In genomic region chr1:38614861-38615260, GRCh38 we compare ENCODE assay signal across 24 cellular contexts.
"Had no signal": no experiment of that assay in that cellular context is flagged by ENCODE, and none has a peak within 500 bp of the region (broad histone marks: within the 10 kb centered on the region; RNA-seq: fewer than 3 reads in every experiment).

No MANE protein-coding gene starts in this region.

- DNase-seq: activated CD4-positive, alpha-beta T cell treated with anti-CD3 and anti-CD28 coated beads for 36 hours; activated CD4-positive, alpha-beta T cell treated with anti-CD3 and anti-CD28 coated beads, Interleukin-2, amount 50 U/mL, for 4 hours; activated CD8-positive, alpha-beta memory T cell treated with anti-CD3 and anti-CD28 coated beads for 24 hours; activated CD8-positive, alpha-beta memory T cell treated with anti-CD3 and anti-CD28 coated beads, Interleukin-2, amount 50 U/mL, for 4 hours; activated naive CD8-positive, alpha-beta T cell treated with anti-CD3 and anti-CD28 coated beads for 36 hours; activated T-cell treated with anti-CD3 and anti-CD28 coated beads, Interleukin-2, amount 50 U/mL, for 24 hours; foreskin fibroblast; kidney; naive thymus-derived CD8-positive, alpha-beta T cell; pancreas; psoas muscle; small intestine; stimulated activated CD4-positive, alpha-beta T cell treated with anti-CD3 and anti-CD28 coated beads, Interleukin-2, amount 100 ng/mL, for 24 hours; stimulated activated naive CD8-positive, alpha-beta T cell treated with anti-CD3 and anti-CD28 coated beads, Interleukin-15, amount 100 ng/mL, for 72 hours; T-helper 1 cell; tibial artery had no signal

- H3K4me1 ChIP-seq: breast epithelium, pancreas, psoas muscle, tibial artery had no signal

- H3K4me3 Mint-ChIP-seq: activated CD4-positive, alpha-beta T cell treated with anti-CD3 and anti-CD28 coated beads for 36 hours; activated naive CD8-positive, alpha-beta T cell treated with anti-CD3 and anti-CD28 coated beads for 36 hours; activated T-cell treated with anti-CD3 and anti-CD28 coated beads, Interleukin-2, amount 50 U/mL, for 24 hours; activated T-helper 17 cell treated with anti-CD3 and anti-CD28 coated beads, Interleukin-2, amount 50 U/mL, for 72 hours; mesothelial cell of epicardium; naive thymus-derived CD8-positive, alpha-beta T cell; stimulated activated effector memory CD8-positive, alpha-beta T cell treated with anti-CD3 and anti-CD28 coated beads, Interleukin-12 subunit alpha, Interleukin-12 subunit beta, amount 100 ng/mL, for 72 hours; stimulated activated naive CD8-positive, alpha-beta T cell treated with anti-CD3 and anti-CD28 coated beads, Interleukin-15, amount 100 ng/mL, for 72 hours had no signal

- H3K27ac Mint-ChIP-seq: activated CD4-positive, alpha-beta T cell treated with anti-CD3 and anti-CD28 coated beads for 36 hours; activated naive CD8-positive, alpha-beta T cell treated with anti-CD3 and anti-CD28 coated beads for 36 hours; activated T-cell treated with anti-CD3 and anti-CD28 coated beads, Interleukin-2, amount 50 U/mL, for 24 hours; activated T-helper 17 cell treated with anti-CD3 and anti-CD28 coated beads, Interleukin-2, amount 50 U/mL, for 72 hours; mesothelial cell of epicardium; naive thymus-derived CD8-positive, alpha-beta T cell; stimulated activated effector memory CD8-positive, alpha-beta T cell treated with anti-CD3 and anti-CD28 coated beads, Interleukin-12 subunit alpha, Interleukin-12 subunit beta, amount 100 ng/mL, for 72 hours; stimulated activated naive CD8-positive, alpha-beta T cell treated with anti-CD3 and anti-CD28 coated beads, Interleukin-15, amount 100 ng/mL, for 72 hours had no signal

- H3K4me3 ChIP-seq: breast epithelium, coronary artery, pancreas, psoas muscle, tibial artery had no signal

- H3K36me3 Mint-ChIP-seq: activated naive CD8-positive, alpha-beta T cell treated with anti-CD3 and anti-CD28 coated beads for 36 hours; mesothelial cell of epicardium; stimulated activated effector memory CD8-positive, alpha-beta T cell treated with anti-CD3 and anti-CD28 coated beads, Interleukin-12 subunit alpha, Interleukin-12 subunit beta, amount 100 ng/mL, for 72 hours had no signal

- H3K9me3 Mint-ChIP-seq: activated T-helper 17 cell treated with anti-CD3 and anti-CD28 coated beads, Interleukin-2, amount 50 U/mL, for 72 hours had no signal

- H3K9me3 ChIP-seq: breast epithelium, neutrophil, pancreas, psoas muscle had no signal

- H3K36me3 ChIP-seq: breast epithelium, neutrophil, pancreas, tibial artery had no signal

- H3K4me1 Mint-ChIP-seq: activated CD4-positive, alpha-beta T cell treated with anti-CD3 and anti-CD28 coated beads for 36 hours; activated naive CD8-positive, alpha-beta T cell treated with anti-CD3 and anti-CD28 coated beads for 36 hours; activated T-helper 17 cell treated with anti-CD3 and anti-CD28 coated beads, Interleukin-2, amount 50 U/mL, for 72 hours; mesothelial cell of epicardium; naive thymus-derived CD8-positive, alpha-beta T cell; stimulated activated effector memory CD8-positive, alpha-beta T cell treated with anti-CD3 and anti-CD28 coated beads, Interleukin-12 subunit alpha, Interleukin-12 subunit beta, amount 100 ng/mL, for 72 hours; stimulated activated naive CD8-positive, alpha-beta T cell treated with anti-CD3 and anti-CD28 coated beads, Interleukin-15, amount 100 ng/mL, for 72 hours had no signal

- H3K27me3 Mint-ChIP-seq: activated naive CD8-positive, alpha-beta T cell treated with anti-CD3 and anti-CD28 coated beads for 36 hours had no signal

- H3K27ac ChIP-seq: breast epithelium, coronary artery, neutrophil, pancreas, psoas muscle, tibial artery had no signal

- ATAC-seq: activated CD4-positive, alpha-beta T cell treated with anti-CD3 and anti-CD28 coated beads for 36 hours; activated T-helper 17 cell treated with anti-CD3 and anti-CD28 coated beads, Interleukin-2, amount 50 U/mL, for 72 hours; left lobe of liver; naive thymus-derived CD8-positive, alpha-beta T cell; pancreas; psoas muscle; sciatic nerve; stimulated activated effector memory CD8-positive, alpha-beta T cell treated with anti-CD3 and anti-CD28 coated beads, Interleukin-12 subunit alpha, Interleukin-12 subunit beta, amount 100 ng/mL, for 72 hours; stimulated activated naive CD8-positive, alpha-beta T cell treated with anti-CD3 and anti-CD28 coated beads, Interleukin-15, amount 100 ng/mL, for 72 hours had no signal
